1 cellular context compared by ENCODE assay signal in genomic region chr7:128435311-128435654, GRCh38.
TF ChIP-seq lines count a peak whose summit lies in the region.

No MANE protein-coding gene starts in this region.

TF ChIP-seq in GM23338, 12 proteins besides CTCF, POLR2A, EP300 and RAD21 (continued from another document):
- no peak for TF ChIP-seq ZNF331 (CRISPR knock-in tag; IDR thresholded peaks at IDR 0.05; ENCODE audit: low read depth)
TF ChIP-seq in GM23338: peak in this region for 0.
